ENCODE assay signal across 18 cellular contexts in the genomic region with DNA sequence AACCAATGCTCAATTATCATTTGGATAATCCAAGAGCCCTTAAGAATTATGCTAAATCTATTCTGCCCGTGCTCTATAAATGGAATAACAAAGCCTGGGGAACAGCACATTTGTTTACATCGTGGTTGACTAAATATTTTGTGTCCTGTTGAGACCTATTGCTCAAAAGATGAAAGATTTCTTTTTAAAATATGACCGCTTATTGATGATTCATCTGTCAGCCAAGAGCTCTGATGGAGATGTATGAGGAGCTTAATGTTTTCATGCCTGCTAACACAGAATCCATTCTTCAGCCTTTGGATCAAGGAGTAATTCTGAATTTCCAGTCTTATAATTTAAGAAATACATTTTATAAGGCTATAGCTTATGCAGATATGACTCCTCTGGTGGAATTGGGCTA.
"Had no signal": no experiment of that assay in that cellular context is flagged by ENCODE, and none has a peak within 500 bp of the region (broad histone marks: within the 10 kb centered on the region; RNA-seq: fewer than 3 reads in every experiment).

No MANE protein-coding gene starts in this region.

- DNase-seq: activated CD4-positive, alpha-beta T cell treated with anti-CD3 and anti-CD28 coated beads, Interleukin-2, amount 10 ng/mL, durations not matched to agents 24 days and 14 days; activated CD8-positive, alpha-beta memory T cell treated with anti-CD3 and anti-CD28 coated beads, Interleukin-2, amount 10 ng/mL, durations not matched to agents 7 days and 5 days; activated CD8-positive, alpha-beta T cell treated with anti-CD3 and anti-CD28 coated beads for 36 hours; activated gamma-delta T cell treated with Interleukin-2 at 50 U/mL for 16 hours; aorta; endodermal cell; hippocampal formation; left ventricle myocardium superior; pancreas; psoas muscle; stimulated activated CD4-positive, alpha-beta T cell treated with anti-CD3 and anti-CD28 coated beads, Interleukin-12 subunit alpha, Interleukin-12 subunit beta, amount 100 ng/mL, for 4 hours; stimulated activated CD4-positive, alpha-beta T cell treated with anti-CD3 and anti-CD28 coated beads, Interleukin-4, amount 100 ng/mL, for 4 hours; stimulated activated naive CD8-positive, alpha-beta T cell treated with anti-CD3 and anti-CD28 coated beads, Interleukin-15, Interleukin-2, amounts not matched to agents 100 U/mL and 50 U/mL, for 24 hours; T-cell; upper lobe of right lung had no signal

- H3K9me3 ChIP-seq: neutrophil, pancreas, psoas muscle, right atrium auricular region, upper lobe of right lung had no signal

- H3K27ac ChIP-seq: coronary artery, neutrophil, pancreas, psoas muscle, right atrium auricular region, upper lobe of right lung had no signal

- H3K4me3 ChIP-seq: coronary artery, pancreas, psoas muscle, right atrium auricular region, upper lobe of right lung had no signal

- H3K27me3 ChIP-seq: neutrophil, pancreas, right atrium auricular region, upper lobe of right lung had no signal

- H3K36me3 ChIP-seq: neutrophil, pancreas, right atrium auricular region, upper lobe of right lung had no signal

- H3K4me1 ChIP-seq: pancreas, psoas muscle, right atrium auricular region had no signal
